In genomic region chr11:98130117-98130625, GRCh38 we compare ENCODE assay signal across 8 cellular contexts.
"Had no signal": no experiment of that assay in that cellular context is flagged by ENCODE, and none has a peak within 500 bp of the region (broad histone marks: within the 10 kb centered on the region; RNA-seq: fewer than 3 reads in every experiment).

No MANE protein-coding gene starts in this region.

- H3K4me3 Mint-ChIP-seq: IgD-negative memory B cell had no signal

- H3K4me2 ChIP-seq: KMS-11 had no signal

- H3K27ac ChIP-seq: HL-60, KMS-11 had no signal

- ATAC-seq: HepG2 had no signal

- FAIRE-seq: HepG2, HTR-8/SVneo had no signal

- DNase-seq: IMR-90, KBM-7, KG1 had no signal

- H3K27me3 Mint-ChIP-seq: IgD-negative memory B cell had no signal

- H3K9ac ChIP-seq: KMS-11 had no signal

- H3K4me1 Mint-ChIP-seq: IgD-negative memory B cell had no signal

- H3K27ac Mint-ChIP-seq: IgD-negative memory B cell had no signal
